8 cellular contexts compared by ENCODE assay signal in genomic region chr4:56293121-56293520, GRCh38.
"Had no signal": no experiment of that assay in that cellular context is flagged by ENCODE, and none has a peak within 500 bp of the region (broad histone marks: within the 10 kb centered on the region; RNA-seq: fewer than 3 reads in every experiment).

No MANE protein-coding gene starts in this region.

- ATAC-seq: HepG2, K562 had no signal

- DNase-seq: IMR-90, KBM-7, KG1 had no signal

- H3K4me3 ChIP-seq: K562 had no signal

- H3K27ac ChIP-seq: HL-60, KMS-11 had no signal

- H3K4me3 Mint-ChIP-seq: IgD-negative memory B cell had no signal

- H3K27ac Mint-ChIP-seq: IgD-negative memory B cell had no signal

- H3K36me3 Mint-ChIP-seq: IgD-negative memory B cell had no signal
